In the genomic region with DNA sequence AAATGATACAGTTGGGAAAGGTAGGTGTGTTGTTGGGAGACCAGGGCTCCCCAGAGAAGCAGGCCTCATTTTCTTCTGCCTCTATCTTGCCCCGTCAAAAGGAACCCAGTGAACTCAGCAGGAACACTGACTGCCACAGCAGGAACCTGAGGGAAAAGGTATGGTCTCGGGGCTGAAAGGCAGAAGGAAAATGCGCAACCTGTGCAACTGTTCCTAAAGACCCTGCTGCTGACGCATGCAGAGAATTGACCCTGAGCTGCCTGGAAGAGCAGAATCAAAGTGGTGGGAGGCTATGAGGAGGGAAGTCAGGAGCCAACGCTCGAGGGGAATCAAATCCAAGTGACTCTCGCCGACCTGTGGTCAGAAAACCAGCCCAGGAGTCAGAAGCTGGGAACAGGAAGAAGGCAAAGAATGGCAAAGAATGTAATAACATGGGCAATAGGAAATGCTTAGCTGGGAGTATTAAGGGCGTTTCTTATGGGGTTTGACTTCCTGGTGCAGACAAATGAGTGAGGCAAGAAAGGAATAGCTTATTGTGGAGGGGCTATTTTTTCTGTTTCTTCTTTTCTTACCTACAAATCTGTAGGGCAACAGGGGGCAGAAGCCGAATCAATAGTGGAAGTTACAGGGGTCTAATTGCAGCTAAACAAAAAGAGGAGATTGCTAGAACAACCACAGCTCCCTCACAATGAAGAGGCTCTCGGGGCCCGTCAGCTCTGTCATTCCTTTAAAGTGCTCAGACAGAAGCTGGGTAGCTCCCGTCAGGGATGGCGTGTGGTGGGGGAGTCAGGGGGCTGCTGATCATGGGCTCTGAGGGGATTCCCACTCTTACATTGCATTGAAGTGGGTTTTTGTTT, we compare ENCODE assay signal across 1 cellular context.
TF ChIP-seq lines count a peak whose summit lies in the region.

No MANE protein-coding gene starts in this region.

TF ChIP-seq in HepG2, 621 proteins besides CTCF, POLR2A, EP300 and RAD21 (continued from another document):
- no peak for TF ChIP-seq ZNF280D (CRISPR knock-in tag; IDR thresholded peaks at IDR 0.05)
- TF ChIP-seq, protein P1, sequence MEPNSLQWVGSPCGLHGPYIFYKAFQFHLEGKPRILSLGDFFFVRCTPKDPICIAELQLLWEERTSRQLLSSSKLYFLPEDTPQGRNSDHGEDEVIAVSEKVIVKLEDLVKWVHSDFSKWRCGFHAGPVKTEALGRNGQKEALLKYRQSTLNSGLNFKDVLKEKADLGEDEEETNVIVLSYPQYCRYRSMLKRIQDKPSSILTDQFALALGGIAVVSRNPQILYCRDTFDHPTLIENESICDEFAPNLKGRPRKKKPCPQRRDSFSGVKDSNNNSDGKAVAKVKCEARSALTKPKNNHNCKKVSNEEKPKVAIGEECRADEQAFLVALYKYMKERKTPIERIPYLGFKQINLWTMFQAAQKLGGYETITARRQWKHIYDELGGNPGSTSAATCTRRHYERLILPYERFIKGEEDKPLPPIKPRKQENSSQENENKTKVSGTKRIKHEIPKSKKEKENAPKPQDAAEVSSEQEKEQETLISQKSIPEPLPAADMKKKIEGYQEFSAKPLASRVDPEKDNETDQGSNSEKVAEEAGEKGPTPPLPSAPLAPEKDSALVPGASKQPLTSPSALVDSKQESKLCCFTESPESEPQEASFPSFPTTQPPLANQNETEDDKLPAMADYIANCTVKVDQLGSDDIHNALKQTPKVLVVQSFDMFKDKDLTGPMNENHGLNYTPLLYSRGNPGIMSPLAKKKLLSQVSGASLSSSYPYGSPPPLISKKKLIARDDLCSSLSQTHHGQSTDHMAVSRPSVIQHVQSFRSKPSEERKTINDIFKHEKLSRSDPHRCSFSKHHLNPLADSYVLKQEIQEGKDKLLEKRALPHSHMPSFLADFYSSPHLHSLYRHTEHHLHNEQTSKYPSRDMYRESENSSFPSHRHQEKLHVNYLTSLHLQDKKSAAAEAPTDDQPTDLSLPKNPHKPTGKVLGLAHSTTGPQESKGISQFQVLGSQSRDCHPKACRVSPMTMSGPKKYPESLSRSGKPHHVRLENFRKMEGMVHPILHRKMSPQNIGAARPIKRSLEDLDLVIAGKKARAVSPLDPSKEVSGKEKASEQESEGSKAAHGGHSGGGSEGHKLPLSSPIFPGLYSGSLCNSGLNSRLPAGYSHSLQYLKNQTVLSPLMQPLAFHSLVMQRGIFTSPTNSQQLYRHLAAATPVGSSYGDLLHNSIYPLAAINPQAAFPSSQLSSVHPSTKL (CRISPR knock-in tag; IDR thresholded peaks at IDR 0.05): no peak
- no peak for TF ChIP-seq ELF4 (CRISPR knock-in tag; IDR thresholded peaks at IDR 0.05; ENCODE audit: borderline replicate concordance)
- no peak for TF ChIP-seq HMG20B (CRISPR knock-in tag; conservative IDR thresholded peaks at IDR 0.05)
- peak; percentile 72; the same call in 1 of the 2 replicates for TF ChIP-seq SMAD9 (CRISPR knock-in tag; IDR thresholded peaks at IDR 0.05)
